ENCODE assay signal across 1 cellular context in the genomic region with DNA sequence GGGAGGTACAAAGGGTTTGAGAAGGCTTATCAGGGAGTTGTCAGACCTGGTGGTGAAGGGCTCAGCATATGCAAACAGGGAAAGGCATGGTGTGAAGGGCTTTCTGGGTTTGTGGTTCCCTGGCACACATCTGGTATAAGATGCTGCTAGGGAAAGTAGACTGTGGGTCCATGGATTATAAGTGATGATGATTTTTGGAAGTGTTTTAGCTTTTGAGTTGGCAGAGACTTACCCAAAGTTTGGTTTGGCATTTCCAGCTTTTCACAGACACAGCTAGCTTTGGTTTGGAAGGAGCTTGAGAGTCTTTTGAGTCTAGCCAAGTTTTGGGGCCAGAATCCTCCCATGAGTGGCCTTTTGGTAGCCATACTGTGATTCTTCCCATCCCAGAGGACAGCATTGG.
TF ChIP-seq lines count a peak whose summit lies in the region.

No MANE protein-coding gene starts in this region.

TF ChIP-seq in K562, 482 proteins besides CTCF, POLR2A, EP300 and RAD21:
- TF ChIP-seq THRB (CRISPR knock-in tag; conservative IDR thresholded peaks at IDR 0.05), result 0 out of 2 replicates have a peak, but pooled peaks have one; percentile 46
- TF ChIP-seq ZNF766 (CRISPR knock-in tag; conservative IDR thresholded peaks at IDR 0.05), result no peak
- TF ChIP-seq MAX (CRISPR knock-in tag; IDR thresholded peaks at IDR 0.05), result peak; percentile 4; the same call in 1 of the 2 replicates
- no peak for TF ChIP-seq BRCA1 (IDR thresholded peaks at IDR 0.05)
- TF ChIP-seq BRCA1 (CRISPR knock-in tag; IDR thresholded peaks at IDR 0.05), result no peak
- TF ChIP-seq ZC3H4 (CRISPR knock-in tag; IDR thresholded peaks at IDR 0.05; ENCODE audit: borderline replicate concordance), result peak; percentile 57; the same call in 1 of the 2 replicates
- no peak for TF ChIP-seq GTF2F1 (IDR thresholded peaks at IDR 0.05; ENCODE audit: low read depth, low read length)
- TF ChIP-seq ZFX (CRISPR knock-in tag; IDR thresholded peaks at IDR 0.05), result 0 out of 2 replicates have a peak, but pooled peaks have one; percentile 15
- TF ChIP-seq, protein P1, sequence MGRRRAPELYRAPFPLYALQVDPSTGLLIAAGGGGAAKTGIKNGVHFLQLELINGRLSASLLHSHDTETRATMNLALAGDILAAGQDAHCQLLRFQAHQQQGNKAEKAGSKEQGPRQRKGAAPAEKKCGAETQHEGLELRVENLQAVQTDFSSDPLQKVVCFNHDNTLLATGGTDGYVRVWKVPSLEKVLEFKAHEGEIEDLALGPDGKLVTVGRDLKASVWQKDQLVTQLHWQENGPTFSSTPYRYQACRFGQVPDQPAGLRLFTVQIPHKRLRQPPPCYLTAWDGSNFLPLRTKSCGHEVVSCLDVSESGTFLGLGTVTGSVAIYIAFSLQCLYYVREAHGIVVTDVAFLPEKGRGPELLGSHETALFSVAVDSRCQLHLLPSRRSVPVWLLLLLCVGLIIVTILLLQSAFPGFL (CRISPR knock-in tag; IDR thresholded peaks at IDR 0.05), result 0 out of 2 replicates have a peak, but pooled peaks have one; percentile 50
